In the genomic region with DNA sequence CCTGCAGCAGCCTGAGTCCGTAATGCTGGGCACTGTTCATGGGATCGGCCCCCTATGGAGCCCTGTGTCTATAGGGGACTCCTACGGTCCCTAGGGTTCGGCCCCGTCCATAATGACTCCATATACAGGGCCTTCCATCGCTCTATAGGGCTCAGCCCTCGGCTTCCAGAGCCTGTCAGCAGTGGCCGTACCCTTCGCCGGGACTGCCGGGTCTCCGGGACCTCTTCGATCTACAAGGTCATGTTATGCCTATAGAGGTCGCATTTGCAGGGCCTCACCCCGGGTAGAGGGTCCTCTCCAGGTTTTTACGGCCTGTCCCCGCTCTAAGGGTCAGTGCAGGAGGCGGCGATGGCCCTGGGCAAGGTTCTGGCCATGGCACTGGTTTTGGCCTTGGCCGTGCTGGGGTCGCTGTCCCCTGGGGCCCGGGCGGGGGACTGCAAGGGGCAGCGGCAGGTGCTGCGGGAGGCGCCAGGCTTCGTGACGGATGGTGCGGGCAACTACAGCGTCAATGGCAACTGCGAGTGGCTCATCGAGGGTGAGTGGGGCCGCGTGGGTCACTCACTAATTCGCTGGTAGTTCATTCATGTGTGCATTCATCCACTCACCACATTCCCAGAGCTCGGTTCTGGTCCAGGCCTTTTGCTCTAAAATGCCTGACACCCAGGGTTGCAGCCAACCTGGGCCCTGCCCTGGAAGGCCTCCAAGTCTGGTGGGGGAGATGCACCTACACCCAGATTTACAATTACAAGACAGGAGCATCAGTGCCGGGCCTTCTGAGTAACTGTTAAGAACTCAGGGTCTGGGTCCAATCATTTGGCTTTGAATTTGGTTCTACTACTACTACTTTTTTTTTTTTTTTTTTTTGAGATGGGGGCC, we compare ENCODE assay signal across 8 cellular contexts. TPM values are rescaled to one million over a fixed set of nuclear protein-coding genes. Genes with fewer than 3 reads are reported as not detected.
DNase-seq lines count a peak whose midpoint lies in the region; ATAC-seq and TF ChIP-seq lines count a peak whose summit lies in the region.

No MANE protein-coding gene starts in this region.

- no peak for TF ChIP-seq EP300 in upper lobe of left lung (IDR thresholded peaks at IDR 0.05)

- intact Hi-C loops in dendritic cell treated with granulocyte-macrophage colony-stimulating factor and Interleukin-4, amounts not matched to agents 40 ng/mL and 50 ng/mL, for 4 days (cut with micrococcal nuclease): loop anchor here (1.0 to 5.0 kb wide), 2 partner anchors 199 to 218 kb away; no protein-coding TSS in a partner anchor

- H3K4me3 ChIP-seq in upper lobe of left lung: peak overlapping the region; percentile 81 to 92 (median 86)

- peaks cover 6% of the 10 kb centered on the region for H3K36me3 Mint-ChIP-seq in dendritic cell treated with granulocyte-macrophage colony-stimulating factor and Interleukin-4, amounts not matched to agents 40 ng/mL and 50 ng/mL, for 4 days (ENCODE audit: low read depth)

- H3K27me3 Mint-ChIP-seq in dendritic cell treated with granulocyte-macrophage colony-stimulating factor and Interleukin-4, amounts not matched to agents 40 ng/mL and 50 ng/mL, for 4 days: peaks cover 39% of the 10 kb centered on the region

- H3K27me3 ChIP-seq in upper lobe of left lung: peaks cover 0 to 28% (median 16%) of the 10 kb centered on the region in 4 donors

- TF ChIP-seq CTCF in upper lobe of left lung (IDR thresholded peaks at IDR 0.05): peak in 2 of 6 experiments; percentile 4 to 20

- H3K4me1 Mint-ChIP-seq in dendritic cell treated with granulocyte-macrophage colony-stimulating factor and Interleukin-4, amounts not matched to agents 40 ng/mL and 50 ng/mL, for 4 days (ENCODE audit: low read depth): peaks cover 28% of the 10 kb centered on the region

- H3K4me1 ChIP-seq in upper lobe of left lung: peaks cover 23 to 43% (median 26%) of the 10 kb centered on the region in 4 donors

- H3K4me3 Mint-ChIP-seq in dendritic cell treated with granulocyte-macrophage colony-stimulating factor and Interleukin-4, amounts not matched to agents 40 ng/mL and 50 ng/mL, for 4 days: peak overlapping the region; percentile 83

- no peaks in the 10 kb centered on the region for H3K36me3 ChIP-seq in upper lobe of left lung

- WGBS in upper lobe of left lung, 2 donors: 7 to 13% methylated on average over 19 to 26 of the region's 37 CpGs

- peak overlapping the region; percentile 81 for H3K27ac Mint-ChIP-seq in dendritic cell treated with granulocyte-macrophage colony-stimulating factor and Interleukin-4, amounts not matched to agents 40 ng/mL and 50 ng/mL, for 4 days

- no peaks in the 10 kb centered on the region for H3K9me3 ChIP-seq in upper lobe of left lung

- no peak for TF ChIP-seq POLR2A in upper lobe of left lung (IDR thresholded peaks at IDR 0.05)

- no peaks in the 10 kb centered on the region for H3K9me3 Mint-ChIP-seq in dendritic cell treated with granulocyte-macrophage colony-stimulating factor and Interleukin-4, amounts not matched to agents 40 ng/mL and 50 ng/mL, for 4 days

- peak; percentile 2 to 4 for ATAC-seq in activated CD4-positive, CD25-positive, alpha-beta regulatory T cell treated with anti-CD3 and anti-CD28 coated beads, Interleukin-2, amount 50 U/mL, for 24 hours
- ATAC-seq in HG03064 (IDR thresholded peaks at IDR 0.05; ENCODE audit: low read depth, unreplicated experiment) (peak; percentile 12), SK-N-SH treated with all-trans-retinoic acid at 6 μM for 48 hours (peak; percentile 56), upper lobe of left lung (ENCODE audit: low FRiP score in 2 of 2) (peak; percentile 9 to 20)

- peak overlapping the region; percentile 24 to 87 (median 77) for H3K27ac ChIP-seq in upper lobe of left lung

- DNase-seq in activated CD4-positive, CD25-positive, alpha-beta regulatory T cell (lab: John Stamatoyannopoulos, UW): no peak
- DNase-seq in lung microvascular endothelial cell (ENCODE audit: low read depth in 2 of 2): peak; percentile 17 to 23
- DNase-seq in upper lobe of left lung: peak in 1 of 2 donors; percentile 86
- DNase-seq in activated gamma-delta T cell treated with Interleukin-2 at 50 U/mL for 16 hours: no peak

TF ChIP-seq in SK-N-SH treated with all-trans-retinoic acid at 6 μM for 48 hours, 23 proteins besides CTCF, POLR2A, EP300 and RAD21 (continues in another document):
- TF ChIP-seq, protein P1, sequence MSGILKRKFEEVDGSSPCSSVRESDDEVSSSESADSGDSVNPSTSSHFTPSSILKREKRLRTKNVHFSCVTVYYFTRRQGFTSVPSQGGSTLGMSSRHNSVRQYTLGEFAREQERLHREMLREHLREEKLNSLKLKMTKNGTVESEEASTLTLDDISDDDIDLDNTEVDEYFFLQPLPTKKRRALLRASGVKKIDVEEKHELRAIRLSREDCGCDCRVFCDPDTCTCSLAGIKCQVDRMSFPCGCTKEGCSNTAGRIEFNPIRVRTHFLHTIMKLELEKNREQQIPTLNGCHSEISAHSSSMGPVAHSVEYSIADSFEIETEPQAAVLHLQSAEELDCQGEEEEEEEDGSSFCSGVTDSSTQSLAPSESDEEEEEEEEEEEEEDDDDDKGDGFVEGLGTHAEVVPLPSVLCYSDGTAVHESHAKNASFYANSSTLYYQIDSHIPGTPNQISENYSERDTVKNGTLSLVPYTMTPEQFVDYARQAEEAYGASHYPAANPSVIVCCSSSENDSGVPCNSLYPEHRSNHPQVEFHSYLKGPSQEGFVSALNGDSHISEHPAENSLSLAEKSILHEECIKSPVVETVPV (CRISPR knock-in tag; IDR thresholded peaks at IDR 0.05): no peak
- TF ChIP-seq ESRRG (CRISPR knock-in tag; IDR thresholded peaks at IDR 0.05) (no peak), ZNF70 (CRISPR knock-in tag; IDR thresholded peaks at IDR 0.05) (no peak), OSR1 (CRISPR knock-in tag; IDR thresholded peaks at IDR 0.05) (no peak), CSDC2 (CRISPR knock-in tag; IDR thresholded peaks at IDR 0.05) (no peak), ZFP30 (CRISPR knock-in tag; IDR thresholded peaks at IDR 0.05) (no peak), TOX (CRISPR knock-in tag; IDR thresholded peaks at IDR 0.05; ENCODE audit: borderline replicate concordance) (no peak), ARNTL (CRISPR knock-in tag; IDR thresholded peaks at IDR 0.05; ENCODE audit: borderline replicate concordance, low read depth) (no peak), GLIS3 (CRISPR knock-in tag; IDR thresholded peaks at IDR 0.05) (no peak), ZC3H10 (CRISPR knock-in tag; IDR thresholded peaks at IDR 0.05) (no peak), PPARA (CRISPR knock-in tag; IDR thresholded peaks at IDR 0.05; ENCODE audit: borderline replicate concordance) (no peak), RARB (CRISPR knock-in tag; IDR thresholded peaks at IDR 0.05) (no peak)
- TF ChIP-seq, protein P2, sequence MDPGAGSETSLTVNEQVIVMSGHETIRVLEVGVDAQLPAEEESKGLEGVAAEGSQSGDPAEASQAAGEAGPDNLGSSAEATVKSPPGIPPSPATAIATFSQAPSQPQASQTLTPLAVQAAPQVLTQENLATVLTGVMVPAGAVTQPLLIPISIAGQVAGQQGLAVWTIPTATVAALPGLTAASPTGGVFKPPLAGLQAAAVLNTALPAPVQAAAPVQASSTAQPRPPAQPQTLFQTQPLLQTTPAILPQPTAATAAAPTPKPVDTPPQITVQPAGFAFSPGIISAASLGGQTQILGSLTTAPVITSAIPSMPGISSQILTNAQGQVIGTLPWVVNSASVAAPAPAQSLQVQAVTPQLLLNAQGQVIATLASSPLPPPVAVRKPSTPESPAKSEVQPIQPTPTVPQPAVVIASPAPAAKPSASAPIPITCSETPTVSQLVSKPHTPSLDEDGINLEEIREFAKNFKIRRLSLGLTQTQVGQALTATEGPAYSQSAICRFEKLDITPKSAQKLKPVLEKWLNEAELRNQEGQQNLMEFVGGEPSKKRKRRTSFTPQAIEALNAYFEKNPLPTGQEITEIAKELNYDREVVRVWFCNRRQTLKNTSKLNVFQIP (CRISPR knock-in tag; IDR thresholded peaks at IDR 0.05; ENCODE audit: borderline replicate concordance, low read depth): no peak
- TF ChIP-seq, protein P3, sequence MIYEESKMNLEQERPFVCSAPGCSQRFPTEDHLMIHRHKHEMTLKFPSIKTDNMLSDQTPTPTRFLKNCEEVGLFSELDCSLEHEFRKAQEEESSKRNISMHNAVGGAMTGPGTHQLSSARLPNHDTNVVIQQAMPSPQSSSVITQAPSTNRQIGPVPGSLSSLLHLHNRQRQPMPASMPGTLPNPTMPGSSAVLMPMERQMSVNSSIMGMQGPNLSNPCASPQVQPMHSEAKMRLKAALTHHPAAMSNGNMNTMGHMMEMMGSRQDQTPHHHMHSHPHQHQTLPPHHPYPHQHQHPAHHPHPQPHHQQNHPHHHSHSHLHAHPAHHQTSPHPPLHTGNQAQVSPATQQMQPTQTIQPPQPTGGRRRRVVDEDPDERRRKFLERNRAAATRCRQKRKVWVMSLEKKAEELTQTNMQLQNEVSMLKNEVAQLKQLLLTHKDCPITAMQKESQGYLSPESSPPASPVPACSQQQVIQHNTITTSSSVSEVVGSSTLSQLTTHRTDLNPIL (CRISPR knock-in tag; IDR thresholded peaks at IDR 0.05; ENCODE audit: low read depth): no peak
- TF ChIP-seq, protein P4, sequence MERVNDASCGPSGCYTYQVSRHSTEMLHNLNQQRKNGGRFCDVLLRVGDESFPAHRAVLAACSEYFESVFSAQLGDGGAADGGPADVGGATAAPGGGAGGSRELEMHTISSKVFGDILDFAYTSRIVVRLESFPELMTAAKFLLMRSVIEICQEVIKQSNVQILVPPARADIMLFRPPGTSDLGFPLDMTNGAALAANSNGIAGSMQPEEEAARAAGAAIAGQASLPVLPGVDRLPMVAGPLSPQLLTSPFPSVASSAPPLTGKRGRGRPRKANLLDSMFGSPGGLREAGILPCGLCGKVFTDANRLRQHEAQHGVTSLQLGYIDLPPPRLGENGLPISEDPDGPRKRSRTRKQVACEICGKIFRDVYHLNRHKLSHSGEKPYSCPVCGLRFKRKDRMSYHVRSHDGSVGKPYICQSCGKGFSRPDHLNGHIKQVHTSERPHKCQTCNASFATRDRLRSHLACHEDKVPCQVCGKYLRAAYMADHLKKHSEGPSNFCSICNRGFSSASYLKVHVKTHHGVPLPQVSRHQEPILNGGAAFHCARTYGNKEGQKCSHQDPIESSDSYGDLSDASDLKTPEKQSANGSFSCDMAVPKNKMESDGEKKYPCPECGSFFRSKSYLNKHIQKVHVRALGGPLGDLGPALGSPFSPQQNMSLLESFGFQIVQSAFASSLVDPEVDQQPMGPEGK (CRISPR knock-in tag; IDR thresholded peaks at IDR 0.05; ENCODE audit: borderline replicate concordance): no peak

RNA-seq across cellular contexts. Expression of a gene that starts 0.7 kb away (rescaled TPM):
- total RNA-seq in lung microvascular endothelial cell: 17.7 and 25.0 TPM in 2 replicates
- 10 to 100 TPM; 13.7 to 30.7 (median 17.8) TPM for total RNA-seq in upper lobe of left lung

RNA-seq across cellular contexts. Expression of a gene that starts 13.0 kb away (rescaled TPM):
- total RNA-seq in lung microvascular endothelial cell: not detected in 2 replicates
- total RNA-seq in upper lobe of left lung: under 1 TPM in 3 of 6 donors, not detected in 3; 0.34 to 0.79 (median 0.49) TPM

RNA-seq across cellular contexts. Expression of a gene that starts 23.7 kb away (rescaled TPM):
- total RNA-seq in lung microvascular endothelial cell: 26.8 and 29.6 TPM in 2 replicates
- 10 to 100 TPM; 13.6 to 21.2 (median 18.8) TPM for total RNA-seq in upper lobe of left lung

RNA-seq across cellular contexts. Expression of a gene that starts 24.2 kb away (rescaled TPM):
- 0.20 and 0.44 TPM in 2 replicates for total RNA-seq in lung microvascular endothelial cell
- 1 to 10 TPM in 1 of 6 donors, under 1 TPM in 2, not detected in 3; 0.40 to 1.4 (median 0.61) TPM for total RNA-seq in upper lobe of left lung

RNA-seq across cellular contexts. Expression of a gene that starts 57.1 kb away (rescaled TPM):
- total RNA-seq in lung microvascular endothelial cell: 9.3 and 10.0 TPM in 2 replicates
- total RNA-seq in upper lobe of left lung: 100 to 1,000 TPM in 1 of 6 donors, 10 to 100 TPM in 5; 52.6 to 170 (median 77.7) TPM

Comparison
In these comparisons a context has a peak if more than half of its experiments do, and no peak if none do; other contexts are left out.
1. ATAC-seq: peak in every context shown above with its lines; median percentile 56 in SK-N-SH treated with all-trans-retinoic acid at 6 μM for 48 hours; 14 in upper lobe of left lung; 12 in HG03064; 3 in activated CD4-positive, CD25-positive, alpha-beta regulatory T cell treated with anti-CD3 and anti-CD28 coated beads, Interleukin-2, amount 50 U/mL, for 24 hours.
2. DNase-seq: peak in lung microvascular endothelial cell (2 of 2); none in activated CD4-positive, CD25-positive, alpha-beta regulatory T cell (0 of 4) and activated gamma-delta T cell treated with Interleukin-2 at 50 U/mL for 16 hours (single experiment).